Comparison of ENCODE assay signal across 11 cellular contexts in the genomic region with DNA sequence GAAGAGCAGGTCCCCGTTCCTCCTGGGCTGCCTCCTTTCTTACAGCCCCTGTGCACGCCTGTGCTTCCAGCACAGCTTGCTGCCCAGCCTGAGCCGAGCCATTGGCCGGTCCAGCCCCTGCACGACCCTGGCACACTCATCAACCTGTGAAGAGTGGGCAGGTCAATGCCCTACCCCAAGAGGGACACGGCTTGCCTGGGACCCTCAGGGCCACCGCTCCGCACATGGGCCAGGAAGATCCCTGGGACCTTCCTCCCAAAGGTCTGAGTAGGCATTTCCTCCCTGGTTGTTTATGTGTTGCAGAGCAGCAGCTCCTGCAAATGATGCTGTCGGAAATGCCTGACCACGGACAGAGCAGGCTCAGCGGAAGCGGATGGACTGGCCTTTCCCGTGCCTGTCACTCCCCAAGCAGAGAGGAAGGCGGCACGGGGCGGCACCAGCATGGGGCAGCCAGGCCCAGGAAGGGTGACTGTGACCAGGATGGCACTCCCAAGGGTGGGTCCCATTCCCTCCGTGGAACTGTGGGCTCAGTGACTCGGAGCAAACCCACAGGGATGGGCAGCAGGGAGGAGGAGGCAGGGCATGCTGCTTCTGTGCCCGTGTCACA.
DNase-seq lines count a peak whose midpoint lies in the region; ATAC-seq and TF ChIP-seq lines count a peak whose summit lies in the region.
"Had no signal": no experiment of that assay in that cellular context is flagged by ENCODE, and none has a peak within 500 bp of the region (broad histone marks: within the 10 kb centered on the region; RNA-seq: fewer than 3 reads in every experiment).

No MANE protein-coding gene starts in this region.

- peaks cover 22% of the 10 kb centered on the region for H3K79me2 ChIP-seq in parathyroid adenoma

- H3K27ac ChIP-seq in heart left ventricle (peak overlapping the region; percentile 21 to 95 (median 92)), parathyroid adenoma (peak overlapping the region; percentile 94)

- H3K4me1 ChIP-seq in heart left ventricle = peaks cover 15 to 73% (median 57%) of the 10 kb centered on the region in 12 donors
- H3K4me1 ChIP-seq in parathyroid adenoma = peaks cover 48% of the 10 kb centered on the region

- intact Hi-C loops in heart left ventricle (cut with DNase I) = loop anchor here in 6 of 10 donors (5.0 kb wide), 3 partner anchors 37 to 62 kb away; no protein-coding TSS in a partner anchor
- intact Hi-C loops in left ventricle myocardium superior (cut with micrococcal nuclease) = no loop called here

- peak overlapping the region; percentile 40 for H3K4me2 ChIP-seq in parathyroid adenoma (ENCODE audit: low read length)

- H2AFZ ChIP-seq in parathyroid adenoma = peak overlapping the region; percentile 55

- H3K4me3 ChIP-seq in heart left ventricle (no peak overlapping the region), parathyroid adenoma (ENCODE audit: low read depth, low read length) (no peak overlapping the region)

- H3K27me3 ChIP-seq in heart left ventricle = no peaks in the 10 kb centered on the region
- H3K27me3 ChIP-seq in parathyroid adenoma (ENCODE audit: control insufficient read depth, insufficient read depth, low read length) = no peaks in the 10 kb centered on the region

- TF ChIP-seq CTCF in heart left ventricle (IDR thresholded peaks at IDR 0.05) = no peak
- TF ChIP-seq CTCF in parathyroid adenoma (IDR thresholded peaks at IDR 0.05) = no peak

- H3K36me3 ChIP-seq in heart left ventricle (peaks cover 0 to 54% (median 0%) of the 10 kb centered on the region in 9 donors), parathyroid adenoma (ENCODE audit: control insufficient read depth, insufficient read depth, low read length) (no peaks in the 10 kb centered on the region)

- 53 to 76% (median 63%) methylated on average over 17 to 19 of the region's 19 CpGs for WGBS in heart left ventricle, 4 donors

- ATAC-seq in heart left ventricle (no peak), left ventricle myocardium superior (no peak)
- ATAC-seq: activated naive CD8-positive, alpha-beta T cell treated with anti-CD3 and anti-CD28 coated beads, Interleukin-2, amount 50 U/mL, for 24 hours; T-helper 17 cell had no signal

- no peak overlapping the region for H3K9ac ChIP-seq in parathyroid adenoma

- no peaks in the 10 kb centered on the region for H3K9me3 ChIP-seq in heart left ventricle
- no peaks in the 10 kb centered on the region for H3K9me3 ChIP-seq in parathyroid adenoma (ENCODE audit: control insufficient read depth, low read length)

- TF ChIP-seq POLR2A in heart left ventricle (IDR thresholded peaks at IDR 0.05) = no peak

- DNase-seq in heart left ventricle (peak in 4 of 5 donors; percentile 40 to 75 (median 56)), left ventricle myocardium superior (no peak), hepatic stellate cell (ENCODE audit: low spot score) (peak; percentile 61), KG1 (lab: John Stamatoyannopoulos, UW) (no peak), medulla oblongata (ENCODE audit: extremely low spot score) (no peak), amniotic stem cell (lab: John Stamatoyannopoulos, UW) (no peak)
- no peak for DNase-seq in stimulated activated CD4-positive, alpha-beta T cell treated with anti-CD3 and anti-CD28 coated beads, Interleukin-4, amount 100 ng/mL, for 24 hours
- DNase-seq: activated naive CD8-positive, alpha-beta T cell treated with anti-CD3 and anti-CD28 coated beads, Interleukin-2, amount 50 U/mL, for 24 hours; NCI-H1105; T-helper 17 cell had no signal

Comparison
In these comparisons a context has a peak if more than half of its experiments do, and no peak if none do; other contexts are left out.
1. DNase-seq: peak in heart left ventricle (4 of 5) and hepatic stellate cell (single experiment); none in left ventricle myocardium superior (single experiment), KG1 (single experiment), medulla oblongata (single experiment), stimulated activated CD4-positive, alpha-beta T cell treated with anti-CD3 and anti-CD28 coated beads, Interleukin-4, amount 100 ng/mL, for 24 hours (single experiment) and amniotic stem cell (single experiment).